Comparison of ENCODE assay signal across 8 cellular contexts in the genomic region with DNA sequence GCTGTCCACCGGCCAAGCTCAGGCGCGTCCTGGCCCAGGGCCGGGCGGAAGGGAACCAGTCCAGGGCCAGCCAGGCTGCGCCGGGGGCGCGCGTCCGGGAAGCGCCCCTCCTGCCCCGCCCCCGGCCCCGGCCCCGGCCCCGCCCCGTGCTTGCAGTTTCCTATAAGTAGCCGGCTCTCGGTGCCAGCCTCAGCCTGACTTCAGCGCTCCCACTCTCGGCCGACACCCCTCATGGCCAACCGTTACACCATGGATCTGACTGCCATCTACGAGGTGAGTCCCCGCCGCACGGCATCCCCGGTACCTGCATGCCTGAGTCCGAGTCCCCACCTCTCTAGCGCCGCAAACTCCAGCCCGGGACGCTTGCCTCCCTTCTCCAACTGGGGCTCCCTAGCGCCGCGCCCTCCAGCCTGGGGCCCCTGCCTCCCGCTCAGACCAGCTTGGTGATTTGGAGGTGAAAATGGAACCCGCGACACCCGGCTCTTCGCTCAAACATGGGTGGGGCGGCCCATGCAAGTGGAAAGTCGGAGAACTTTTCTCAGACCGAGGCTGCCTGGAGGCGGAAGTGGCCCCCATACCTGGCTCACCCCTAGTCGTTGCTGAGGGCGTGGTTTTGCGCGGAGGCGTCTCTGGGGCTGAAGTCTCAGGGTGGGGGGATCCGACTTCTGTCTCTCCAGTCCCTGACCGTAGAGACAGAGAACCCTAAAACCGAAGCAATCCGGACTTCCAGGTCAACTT. TPM values are rescaled to one million over a fixed set of nuclear protein-coding genes. Genes with fewer than 3 reads are reported as not detected.
A peak's percentile ranks its signal among the peaks of the same experiment; 100 is the strongest.
DNase-seq lines count a peak whose midpoint lies in the region; ATAC-seq and TF ChIP-seq lines count a peak whose summit lies in the region.

A gene with protein sequence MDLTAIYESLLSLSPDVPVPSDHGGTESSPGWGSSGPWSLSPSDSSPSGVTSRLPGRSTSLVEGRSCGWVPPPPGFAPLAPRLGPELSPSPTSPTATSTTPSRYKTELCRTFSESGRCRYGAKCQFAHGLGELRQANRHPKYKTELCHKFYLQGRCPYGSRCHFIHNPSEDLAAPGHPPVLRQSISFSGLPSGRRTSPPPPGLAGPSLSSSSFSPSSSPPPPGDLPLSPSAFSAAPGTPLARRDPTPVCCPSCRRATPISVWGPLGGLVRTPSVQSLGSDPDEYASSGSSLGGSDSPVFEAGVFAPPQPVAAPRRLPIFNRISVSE (plus strand): TSS at position 192 of the 738 bp plus-strand sequence. CDS start 58 bp downstream, at position 250.

- H3K4me2 ChIP-seq in Karpas-422 (ENCODE audit: low read depth, low read length, poor library complexity, severe bottlenecking) (peak within 1 kb of the TSS; percentile 98), SU-DHL-6 (ENCODE audit: low read depth, low read length, poor library complexity, severe bottlenecking) (peak within 1 kb of the TSS; percentile 97), parathyroid adenoma (ENCODE audit: low read length) (peak within 1 kb of the TSS; percentile 95)

- H3K4me1 ChIP-seq in Karpas-422 (ENCODE audit: low read length) (peaks cover 74% of the 10 kb centered on the region), parathyroid adenoma (peaks cover 33% of the 10 kb centered on the region), thyroid gland (peaks cover 49 to 56% of the 10 kb centered on the region in 2 donors)

- H3K27ac Mint-ChIP-seq in activated naive CD8-positive, alpha-beta T cell = peak within 1 kb of the TSS; percentile 92

- H3K27me3 ChIP-seq in Karpas-422 (ENCODE audit: low read length) (no peaks in the 10 kb centered on the region; the same call in 1 of the 2 replicates), SU-DHL-6 (ENCODE audit: low read length) (no peaks in the 10 kb centered on the region), parathyroid adenoma (ENCODE audit: control insufficient read depth, insufficient read depth, low read length) (no peaks in the 10 kb centered on the region), thyroid gland (no peaks in the 10 kb centered on the region)

- TF ChIP-seq CTCF in GM13977 (IDR thresholded peaks at IDR 0.05; ENCODE audit: extremely low read depth, insufficient read depth, missing control alignments) (peak; percentile 11), SU-DHL-6 (IDR thresholded peaks at IDR 0.05; ENCODE audit: insufficient read depth, low read length, poor library complexity, severe bottlenecking) (no peak), parathyroid adenoma (IDR thresholded peaks at IDR 0.05) (peak; percentile 8), thyroid gland (IDR thresholded peaks at IDR 0.05) (no peak)

- no peaks in the 10 kb centered on the region for H3K9me3 Mint-ChIP-seq in activated naive CD8-positive, alpha-beta T cell (ENCODE audit: low read depth)

- H3K4me3 ChIP-seq in Karpas-422 (ENCODE audit: low read length) (peak within 1 kb of the TSS; percentile 96), SU-DHL-6 (ENCODE audit: insufficient read depth, low read length, poor library complexity, severe bottlenecking) (peak within 1 kb of the TSS; percentile 91), parathyroid adenoma (ENCODE audit: low read depth, low read length) (peak within 1 kb of the TSS; percentile 77), thyroid gland (replicated peaks in 1 of 3) (peak within 1 kb of the TSS; percentile 23 to 99 (median 92))

- peak within 1 kb of the TSS; percentile 84 for H3K27ac ChIP-seq in Karpas-422 (ENCODE audit: low read length)
- H3K27ac ChIP-seq in SU-DHL-6 (ENCODE audit: low read depth, low read length) = peak within 1 kb of the TSS; percentile 98
- peak within 1 kb of the TSS; percentile 100 for H3K27ac ChIP-seq in parathyroid adenoma
- H3K27ac ChIP-seq in thyroid gland = peak within 1 kb of the TSS; percentile 95 to 100 (median 99)

- DNase-seq in GM13977 (ENCODE audit: low spot score) (peak; percentile 90), Karpas-422 (peak; percentile 92), Right ventricle myocardium inferior (ENCODE audit: missing footprints) (peak; percentile 94), thyroid gland (peak; percentile 87)

- H3K79me2 ChIP-seq in Karpas-422 (ENCODE audit: low read length) (peaks cover 22% of the 10 kb centered on the region), SU-DHL-6 (ENCODE audit: insufficient read depth, low read length) (peaks cover 22% of the 10 kb centered on the region), parathyroid adenoma (peaks cover 14% of the 10 kb centered on the region)

- H3K27me3 Mint-ChIP-seq in activated naive CD8-positive, alpha-beta T cell = no peaks in the 10 kb centered on the region

- H3K9ac ChIP-seq in Karpas-422 (ENCODE audit: low read length) (peak within 1 kb of the TSS; percentile 94), SU-DHL-6 (ENCODE audit: low read length) (peak within 1 kb of the TSS; percentile 98), parathyroid adenoma (peak within 1 kb of the TSS; percentile 99)

- H4K20me1 ChIP-seq in Karpas-422 (ENCODE audit: insufficient read depth, low read depth, low read length) (peaks cover 18% of the 10 kb centered on the region), SU-DHL-6 (ENCODE audit: low read depth, low read length) (no peaks in the 10 kb centered on the region)

- intact Hi-C loops in Right ventricle myocardium inferior (cut with DNase I) (no loop called here), thyroid gland (cut with DNase I) (no loop called here)

- H3K9me3 ChIP-seq in Karpas-422 (ENCODE audit: low read length) (no peaks in the 10 kb centered on the region), SU-DHL-6 (ENCODE audit: insufficient read depth, low read length) (no peaks in the 10 kb centered on the region), parathyroid adenoma (ENCODE audit: control insufficient read depth, low read length) (no peaks in the 10 kb centered on the region), thyroid gland (no peaks in the 10 kb centered on the region)

- peak; percentile 97 to 99 for TF ChIP-seq POLR2A in thyroid gland (IDR thresholded peaks at IDR 0.05)

- 0% methylated on average over 7 to 26 of the region's 55 CpGs for WGBS in thyroid gland, 2 donors

- H3K9me2 ChIP-seq in Karpas-422 (replicated peaks; ENCODE audit: insufficient read depth, low read length) (no peaks in the 10 kb centered on the region), SU-DHL-6 (replicated peaks; ENCODE audit: insufficient read depth, low read length) (no peaks in the 10 kb centered on the region)

- no peak within 1 kb of the TSS; the same call in 1 of the 2 replicates for H2AFZ ChIP-seq in Karpas-422 (ENCODE audit: low read length)
- peak within 1 kb of the TSS; percentile 56 for H2AFZ ChIP-seq in SU-DHL-6 (ENCODE audit: low read depth, low read length, severe bottlenecking)
- peak within 1 kb of the TSS; percentile 65 for H2AFZ ChIP-seq in parathyroid adenoma

- peaks cover 53% of the 10 kb centered on the region for H3K4me1 Mint-ChIP-seq in activated naive CD8-positive, alpha-beta T cell (ENCODE audit: low read depth)

- in situ Hi-C loops in GM13977 (cut with MboI; ENCODE audit: low pct_unique_long_range_greater_than_20kb, low sequenced_read_pairs, unreplicated experiment) = no loop called here

- peak; percentile 46 for ATAC-seq in Right ventricle myocardium inferior
- no peak for ATAC-seq in HG03108 (IDR thresholded peaks at IDR 0.05; ENCODE audit: unreplicated experiment)

- peak within 1 kb of the TSS; percentile 95 for H3K4me3 Mint-ChIP-seq in activated naive CD8-positive, alpha-beta T cell

- peaks cover 5% of the 10 kb centered on the region for H3K36me3 Mint-ChIP-seq in activated naive CD8-positive, alpha-beta T cell

- H3K36me3 ChIP-seq in Karpas-422 (ENCODE audit: insufficient read depth, low read length) (no peaks in the 10 kb centered on the region), SU-DHL-6 (ENCODE audit: low read length) (no peaks in the 10 kb centered on the region), parathyroid adenoma (ENCODE audit: control insufficient read depth, insufficient read depth, low read length) (no peaks in the 10 kb centered on the region), thyroid gland (peaks cover 14 to 20% of the 10 kb centered on the region in 2 donors)

- peaks cover 60% of the 10 kb centered on the region for H3F3A ChIP-seq in SU-DHL-6 (ENCODE audit: insufficient read depth)

RNA-seq across cellular contexts. Expression of the gene that starts here (rescaled TPM):
- total RNA-seq in Karpas-422 (2014; rRNA removed; shearing (Covaris generic); ENCODE audit: low replicate concordance) = 10.3 and 16.3 TPM in 2 replicates
- total RNA-seq in Right ventricle myocardium inferior (48.7 TPM), thyroid gland (100 to 1,000 TPM in 1 of 4 donors, 10 to 100 TPM in 3; 32.4 to 109 (median 62.4) TPM)

Comparison
In these comparisons a context has a peak if more than half of its experiments do, and no peak if none do; other contexts are left out.
1. CTCF ChIP-seq: peak in GM13977 (single experiment) and parathyroid adenoma (single experiment); none in SU-DHL-6 (single experiment) and thyroid gland (0 of 6).
2. Peak in every context shown above with its lines, with median percentiles within 50 percentile points of each other: DNase-seq, H3K27ac ChIP-seq, H3K4me2 ChIP-seq, H3K4me3 ChIP-seq and H3K9ac ChIP-seq.